Comparison of ENCODE assay signal across 1 cellular context in genomic region chr5:151755383-151755782, GRCh38.
TF ChIP-seq lines count a peak whose summit lies in the region.

No MANE protein-coding gene starts in this region.

TF ChIP-seq in HepG2, 621 proteins besides CTCF, POLR2A, EP300 and RAD21 (continued from another document and continues in another):
- TF ChIP-seq ZGPAT (CRISPR knock-in tag; IDR thresholded peaks at IDR 0.05) (0 out of 2 replicates have a peak, but pooled peaks have one; percentile 20), KDM6A (CRISPR knock-in tag; IDR thresholded peaks at IDR 0.05; ENCODE audit: low read depth) (peak; percentile 81), MAFG (CRISPR knock-in tag; IDR thresholded peaks at IDR 0.05) (no peak), PAXIP1 (CRISPR knock-in tag; conservative IDR thresholded peaks at IDR 0.05) (peak; percentile 92), SNAPC5 (CRISPR knock-in tag; IDR thresholded peaks at IDR 0.05; ENCODE audit: borderline replicate concordance) (no peak), HDAC2 (CRISPR knock-in tag; IDR thresholded peaks at IDR 0.05) (0 out of 2 replicates have a peak, but pooled peaks have one; percentile 48), ZNF430 (CRISPR knock-in tag; IDR thresholded peaks at IDR 0.05) (0 out of 2 replicates have a peak, but pooled peaks have one; percentile 33), SIX1 (CRISPR knock-in tag; IDR thresholded peaks at IDR 0.05; ENCODE audit: borderline replicate concordance) (peak; percentile 68; the same call in 1 of the 2 replicates), NR2F2 (IDR thresholded peaks at IDR 0.05; ENCODE audit: borderline replicate concordance, low read depth) (0 out of 2 replicates have a peak, but pooled peaks have one; percentile 50), DRAP1 (CRISPR knock-in tag; IDR thresholded peaks at IDR 0.05) (peak; percentile 53), TRIM22 (IDR thresholded peaks at IDR 0.05) (no peak), ZNF12 (CRISPR knock-in tag; IDR thresholded peaks at IDR 0.05) (0 out of 2 replicates have a peak, but pooled peaks have one; percentile 22), TARDBP (CRISPR knock-in tag; IDR thresholded peaks at IDR 0.05) (peak; percentile 36; the same call in 1 of the 2 replicates), PATZ1 (CRISPR knock-in tag; IDR thresholded peaks at IDR 0.05) (peak; percentile 25; the same call in 1 of the 2 replicates), AHDC1 (CRISPR knock-in tag; IDR thresholded peaks at IDR 0.05; ENCODE audit: borderline replicate concordance) (peak; percentile 42; the same call in 1 of the 2 replicates), TCF7 (IDR thresholded peaks at IDR 0.05; ENCODE audit: low read depth) (0 out of 2 replicates have a peak, but pooled peaks have one; percentile 8), IKZF5 (CRISPR knock-in tag; IDR thresholded peaks at IDR 0.05) (peak; percentile 55; the same call in 1 of the 2 replicates), LBX2 (CRISPR knock-in tag; IDR thresholded peaks at IDR 0.05; ENCODE audit: borderline replicate concordance) (no peak), ZNF597 (CRISPR knock-in tag; IDR thresholded peaks at IDR 0.05) (no peak), ARID4A (CRISPR knock-in tag; IDR thresholded peaks at IDR 0.05; ENCODE audit: borderline replicate concordance) (peak; percentile 36; the same call in 1 of the 2 replicates), RBFOX2 (IDR thresholded peaks at IDR 0.05; ENCODE audit: low read depth, low read length) (no peak), SPEN (CRISPR knock-in tag; IDR thresholded peaks at IDR 0.05; ENCODE audit: low read depth) (no peak), ZNF782 (CRISPR knock-in tag; IDR thresholded peaks at IDR 0.05; ENCODE audit: borderline replicate concordance) (no peak), GZF1 (CRISPR knock-in tag; IDR thresholded peaks at IDR 0.05) (no peak), LCORL (IDR thresholded peaks at IDR 0.05) (no peak), LCORL (CRISPR knock-in tag; IDR thresholded peaks at IDR 0.05) (peak; percentile 87), POLR2AphosphoS5 (IDR thresholded peaks at IDR 0.05; ENCODE audit: low read depth, low read length) (no peak), MXI1 (IDR thresholded peaks at IDR 0.05; ENCODE audit: borderline replicate concordance, low read depth, low read length) (0 out of 3 replicates have a peak, but pooled peaks have one; percentile 14), ZEB1 (IDR thresholded peaks at IDR 0.05; ENCODE audit: insufficient replicate concordance, low read depth) (peak; percentile 60), BCL6 (CRISPR knock-in tag; IDR thresholded peaks at IDR 0.05) (peak; percentile 72; the same call in 1 of the 2 replicates), ZNF616 (CRISPR knock-in tag; IDR thresholded peaks at IDR 0.05; ENCODE audit: low read depth) (no peak), SOX5 (CRISPR knock-in tag; IDR thresholded peaks at IDR 0.05; ENCODE audit: borderline replicate concordance) (peak; percentile 31; the same call in 1 of the 2 replicates), ZNF230 (CRISPR knock-in tag; IDR thresholded peaks at IDR 0.05) (no peak), SOX13 (IDR thresholded peaks at IDR 0.05) (no peak), SOX13 (CRISPR knock-in tag; conservative IDR thresholded peaks at IDR 0.05 in 1 of 2, IDR thresholded peaks at IDR 0.05 in 1 of 2) (peak in 1 of 2 experiments; percentile 41; a peak in 1 of 4 replicates)
